ENCODE assay signal across 1 cellular context in the genomic region with DNA sequence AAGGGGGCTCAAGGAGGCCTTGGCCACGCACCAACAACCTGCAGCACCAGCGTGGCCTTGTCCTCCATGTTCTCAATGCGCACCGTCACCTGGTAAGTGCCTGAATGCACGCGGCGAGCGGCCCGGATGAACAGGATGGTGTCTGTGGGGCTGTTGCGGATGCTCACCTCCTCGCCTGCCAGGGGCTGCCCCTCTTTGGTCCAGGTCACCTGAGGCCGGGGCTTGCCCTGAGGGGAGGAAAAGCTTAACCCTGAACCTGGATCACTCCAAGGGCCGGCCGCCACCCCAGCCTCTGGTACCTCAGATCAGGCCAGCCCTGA.
TF ChIP-seq lines count a peak whose summit lies in the region.

No MANE protein-coding gene starts in this region.

TF ChIP-seq in SK-N-SH, 30 proteins besides CTCF, POLR2A, EP300 and RAD21 (continued from another document):
- TF ChIP-seq, protein P1, sequence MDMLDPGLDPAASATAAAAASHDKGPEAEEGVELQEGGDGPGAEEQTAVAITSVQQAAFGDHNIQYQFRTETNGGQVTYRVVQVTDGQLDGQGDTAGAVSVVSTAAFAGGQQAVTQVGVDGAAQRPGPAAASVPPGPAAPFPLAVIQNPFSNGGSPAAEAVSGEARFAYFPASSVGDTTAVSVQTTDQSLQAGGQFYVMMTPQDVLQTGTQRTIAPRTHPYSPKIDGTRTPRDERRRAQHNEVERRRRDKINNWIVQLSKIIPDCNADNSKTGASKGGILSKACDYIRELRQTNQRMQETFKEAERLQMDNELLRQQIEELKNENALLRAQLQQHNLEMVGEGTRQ (IDR thresholded peaks at IDR 0.05; ENCODE audit: borderline replicate concordance, low read depth, low read length) = no peak
